In genomic region chr2:96531872-96532505, GRCh38 we compare ENCODE assay signal across 8 cellular contexts.
A peak's percentile ranks its signal among the peaks of the same experiment; 100 is the strongest.
DNase-seq lines count a peak whose midpoint lies in the region; ATAC-seq and TF ChIP-seq lines count a peak whose summit lies in the region.

No MANE protein-coding gene starts in this region.

- H3K4me3 ChIP-seq in HL-60 (replicated peaks; ENCODE audit: insufficient read depth, low read length) (no peak overlapping the region), endocrine pancreas (ENCODE audit: control insufficient read depth, insufficient read depth, low read length) (no peak overlapping the region)

- peak overlapping the region; percentile 63 for H3K4me3 Mint-ChIP-seq in memory B cell

- H3K27ac Mint-ChIP-seq in memory B cell: peak overlapping the region; percentile 82

- DNase-seq in GM10248 (ENCODE audit: extremely low spot score): peak; percentile 82
- DNase-seq in HL-60 (ENCODE audit: low read depth in 1 of 2, low spot score in 1 of 2): peak; percentile 33 to 84
- DNase-seq in NOMO-1 (lab: John Stamatoyannopoulos, UW; ENCODE audit: unreplicated experiment in 2 of 2): peak; percentile 91 to 98
- peak; percentile 69 for DNase-seq in activated CD8-positive, alpha-beta memory T cell treated with anti-CD3 and anti-CD28 coated beads, Interleukin-2, amount 50 U/mL, for 24 hours (ENCODE audit: extremely low read depth)
- peak in 1 of 2 donors; percentile 32 for DNase-seq in memory B cell (ENCODE audit: low spot score in 2 of 2)
- DNase-seq in stimulated activated CD4-positive, alpha-beta T cell treated with anti-CD3 and anti-CD28 coated beads, TNF-alpha, amount 100 ng/mL, for 48 hours (ENCODE audit: low read depth in 3 of 3): peak; percentile 77 to 89 (median 86)
- DNase-seq in OCI-M2 (lab: John Stamatoyannopoulos, UW; ENCODE audit: unreplicated experiment): no peak

- H3K9me3 ChIP-seq in endocrine pancreas (ENCODE audit: control insufficient read depth, low read length): no peaks in the 10 kb centered on the region

- H3K27me3 Mint-ChIP-seq in memory B cell: no peaks in the 10 kb centered on the region

- no peaks in the 10 kb centered on the region for H3K9me3 Mint-ChIP-seq in memory B cell

- no peaks in the 10 kb centered on the region for H3K4me1 ChIP-seq in endocrine pancreas (ENCODE audit: control insufficient read depth, insufficient read depth, low read length)

- CTCF ChIA-PET in GM10248 (lab: Yijun Ruan, JAX): interaction anchor here (1.1 to 26.6 kb wide), 5 partner anchors 9 to 418 kb away, joined by 3 to 349 read pairs (median 72); partner anchors contain the start of genes ARID5A and NEURL3

- ATAC-seq in memory B cell (ENCODE audit: low read depth): peak; percentile 10

- no peaks in the 10 kb centered on the region for H3K36me3 Mint-ChIP-seq in memory B cell

- POLR2A ChIA-PET in GM10248 (lab: Yijun Ruan, JAX): interaction anchor here (0.6 to 0.7 kb wide), 5 partner anchors 10 to 394 kb away, joined by 3 to 6 read pairs (median 4); no protein-coding TSS in a partner anchor

- H3K4me1 Mint-ChIP-seq in memory B cell: peaks cover 31% of the 10 kb centered on the region

- peak overlapping the region; percentile 65 for H3K9ac ChIP-seq in endocrine pancreas (ENCODE audit: control insufficient read depth, insufficient read depth, low read length)

- no peaks in the 10 kb centered on the region for H3K27me3 ChIP-seq in HL-60 (ENCODE audit: insufficient read depth, poor library complexity, severe bottlenecking)
- H3K27me3 ChIP-seq in endocrine pancreas (ENCODE audit: control insufficient read depth, insufficient read depth, low read length): no peaks in the 10 kb centered on the region

- no peak overlapping the region for H3K27ac ChIP-seq in HL-60 (replicated peaks)

- TF ChIP-seq CTCF in GM10248 (IDR thresholded peaks at IDR 0.05; ENCODE audit: control extremely low read depth, extremely low read depth, low read depth, missing control alignments) (no peak), HL-60 (IDR thresholded peaks at IDR 0.05; ENCODE audit: insufficient read depth, low read length) (no peak)

- no peaks in the 10 kb centered on the region for H3K36me3 ChIP-seq in endocrine pancreas (ENCODE audit: control insufficient read depth, insufficient read depth, low read length)
